Comparison of ENCODE assay signal across 6 cellular contexts in genomic region chr19:1904385-1905070, GRCh38. TPM values are rescaled to one million over a fixed set of nuclear protein-coding genes. Genes with fewer than 3 reads are reported as not detected.
A peak's percentile ranks its signal among the peaks of the same experiment; 100 is the strongest.
DNase-seq lines count a peak whose midpoint lies in the region; ATAC-seq lines count a peak whose summit lies in the region.

No MANE protein-coding gene starts in this region.

- peaks cover 31 to 58% (median 55%) of the 10 kb centered on the region in 3 donors for H3K4me1 Mint-ChIP-seq in naive B cell

- H3K27ac Mint-ChIP-seq in naive B cell = peak overlapping the region; percentile 89 to 99 (median 95)

- ATAC-seq in HG03060 (IDR thresholded peaks at IDR 0.05; ENCODE audit: low read depth, unreplicated experiment) (peak; percentile 15), naive B cell (ENCODE audit: low read depth in 2 of 2) (peak; percentile 54 to 60)

- peak; percentile 51 for DNase-seq in DMS79 treated with DMSO at 0.1 percent for 48 hours (lab: John Stamatoyannopoulos, UW)
- DNase-seq in amniotic epithelial cell (ENCODE audit: low read depth) = peak; percentile 82
- DNase-seq in naive B cell = peak; percentile 87
- no peak for DNase-seq in NCI-H2107 treated with DMSO at 0.1 percent for 48 hours (lab: John Stamatoyannopoulos, UW; ENCODE audit: unreplicated experiment)
- no peak for DNase-seq in stimulated activated CD4-positive, alpha-beta T cell treated with anti-CD3 and anti-CD28 coated beads, Interleukin-2, amount 100 ng/mL, for 24 hours

- peak overlapping the region; percentile 85 to 90 (median 86) for H3K4me3 Mint-ChIP-seq in naive B cell

- no peaks in the 10 kb centered on the region for H3K27me3 Mint-ChIP-seq in naive B cell

- no peaks in the 10 kb centered on the region for H3K9me3 Mint-ChIP-seq in naive B cell

- no peaks in the 10 kb centered on the region for H3K36me3 Mint-ChIP-seq in naive B cell

RNA-seq across cellular contexts. Expression of gene ADAT3, which starts 0.7 kb away (rescaled TPM):
- 1 to 10 TPM; 1.9 to 6.1 (median 3.6) TPM for polyA plus RNA-seq in naive B cell (ENCODE audit: low read depth in 6 of 6)

RNA-seq across cellular contexts. Expression of gene SCAMP4, which starts 0.7 kb away (rescaled TPM):
- polyA plus RNA-seq in naive B cell (ENCODE audit: low read depth in 6 of 6) = 10 to 100 TPM; 18.9 to 35.1 (median 25.6) TPM

RNA-seq across cellular contexts. Expression of gene ABHD17A, which starts 19.2 kb away (rescaled TPM):
- polyA plus RNA-seq in naive B cell (ENCODE audit: low read depth in 6 of 6) = 100 to 1,000 TPM in 1 of 6 donors, 10 to 100 TPM in 5; 59.4 to 113 (median 78.2) TPM

RNA-seq across cellular contexts. Expression of gene CSNK1G2, which starts 36.4 kb away (rescaled TPM):
- 10 to 100 TPM; 17.6 to 40.7 (median 25.1) TPM for polyA plus RNA-seq in naive B cell (ENCODE audit: low read depth in 6 of 6)

RNA-seq across cellular contexts. Expression of gene KLF16, which starts 41.1 kb away (rescaled TPM):
- polyA plus RNA-seq in naive B cell (ENCODE audit: low read depth in 6 of 6) = 1 to 10 TPM in 1 of 6 donors, under 1 TPM in 5; 0.43 to 1.4 (median 0.70) TPM

Comparison
In these comparisons a context has a peak if more than half of its experiments do, and no peak if none do; other contexts are left out.
1. DNase-seq: peak in DMS79 treated with DMSO at 0.1 percent for 48 hours (single experiment), amniotic epithelial cell (single experiment) and naive B cell (single experiment); none in NCI-H2107 treated with DMSO at 0.1 percent for 48 hours (single experiment) and stimulated activated CD4-positive, alpha-beta T cell treated with anti-CD3 and anti-CD28 coated beads, Interleukin-2, amount 100 ng/mL, for 24 hours (0 of 2).